18 cellular contexts compared by ENCODE assay signal in genomic region chr2:28521663-28522062, GRCh38.
"Had no signal": no experiment of that assay in that cellular context is flagged by ENCODE, and none has a peak within 500 bp of the region (broad histone marks: within the 10 kb centered on the region; RNA-seq: fewer than 3 reads in every experiment).

No MANE protein-coding gene starts in this region.

- H3K4me2 ChIP-seq: hepatocyte had no signal

- H2AFZ ChIP-seq: hepatocyte had no signal

- H3K4me3 ChIP-seq: body of pancreas, hepatocyte, lower lobe of right lung, pancreas, right lobe of liver, upper lobe of right lung had no signal

- DNase-seq: activated CD4-positive, alpha-beta memory T cell treated with anti-CD3 and anti-CD28 coated beads, Interleukin-2, amount 10 ng/mL, durations not matched to agents 7 days and 5 days; activated CD4-positive, alpha-beta T cell treated with anti-CD3 and anti-CD28 coated beads for 48 hours; activated CD4-positive, CD25-positive, alpha-beta regulatory T cell; activated CD8-positive, alpha-beta memory T cell treated with anti-CD3 and anti-CD28 coated beads, Interleukin-2, amount 10 ng/mL, durations not matched to agents 7 days and 5 days; activated naive CD4-positive, alpha-beta T cell treated with Interleukin-2 at 50 U/mL for 16 hours; activated naive CD8-positive, alpha-beta T cell treated with anti-CD3 and anti-CD28 coated beads, Interleukin-2, amount 10 ng/mL, durations not matched to agents 7 days and 5 days; body of pancreas; effector memory CD8-positive, alpha-beta T cell; foreskin keratinocyte; lower lobe of right lung; pancreas; right lobe of liver; small intestine; stimulated activated CD4-positive, alpha-beta T cell treated with anti-CD3 and anti-CD28 coated beads, Interleukin-4, amount 100 ng/mL, for 1 hour; T-helper 2 cell; upper lobe of right lung had no signal

- H3K4me1 Mint-ChIP-seq: activated T-helper 17 cell treated with anti-CD3 and anti-CD28 coated beads, Interleukin-2, amount 50 U/mL, for 72 hours had no signal

- ATAC-seq: activated CD8-positive, alpha-beta memory T cell treated with anti-CD3 and anti-CD28 coated beads, Interleukin-2, amount 10 ng/mL, durations not matched to agents 7 days and 5 days; activated T-helper 17 cell treated with anti-CD3 and anti-CD28 coated beads, Interleukin-2, amount 50 U/mL, for 72 hours; body of pancreas; effector memory CD8-positive, alpha-beta T cell; foreskin keratinocyte; lower lobe of right lung; pancreas; right lobe of liver; upper lobe of right lung had no signal

- H3K4me1 ChIP-seq: body of pancreas, foreskin keratinocyte, lower lobe of right lung, pancreas, right lobe of liver, upper lobe of right lung had no signal

- H3K9me3 Mint-ChIP-seq: activated CD4-positive, alpha-beta memory T cell treated with anti-CD3 and anti-CD28 coated beads, Interleukin-2, amount 10 ng/mL, durations not matched to agents 7 days and 5 days; activated naive CD8-positive, alpha-beta T cell treated with anti-CD3 and anti-CD28 coated beads, Interleukin-2, amount 10 ng/mL, durations not matched to agents 7 days and 5 days; activated T-helper 17 cell treated with anti-CD3 and anti-CD28 coated beads, Interleukin-2, amount 50 U/mL, for 72 hours; effector memory CD8-positive, alpha-beta T cell had no signal

- H3K27me3 ChIP-seq: body of pancreas, hepatocyte, pancreas, right lobe of liver had no signal

- H3K27ac ChIP-seq: body of pancreas, foreskin keratinocyte, hepatocyte, lower lobe of right lung, pancreas, right lobe of liver, upper lobe of right lung had no signal

- H3K36me3 Mint-ChIP-seq: activated CD8-positive, alpha-beta memory T cell treated with anti-CD3 and anti-CD28 coated beads, Interleukin-2, amount 10 ng/mL, durations not matched to agents 7 days and 5 days had no signal

- H3K9me3 ChIP-seq: body of pancreas, lower lobe of right lung, pancreas, right lobe of liver, upper lobe of right lung had no signal

- H3K36me3 ChIP-seq: lower lobe of right lung, pancreas, right lobe of liver, upper lobe of right lung had no signal

- H3K27ac Mint-ChIP-seq: activated CD4-positive, alpha-beta memory T cell treated with anti-CD3 and anti-CD28 coated beads, Interleukin-2, amount 10 ng/mL, durations not matched to agents 7 days and 5 days; activated CD8-positive, alpha-beta memory T cell treated with anti-CD3 and anti-CD28 coated beads, Interleukin-2, amount 10 ng/mL, durations not matched to agents 7 days and 5 days; activated naive CD8-positive, alpha-beta T cell treated with anti-CD3 and anti-CD28 coated beads, Interleukin-2, amount 10 ng/mL, durations not matched to agents 7 days and 5 days; activated T-helper 17 cell treated with anti-CD3 and anti-CD28 coated beads, Interleukin-2, amount 50 U/mL, for 72 hours; effector memory CD8-positive, alpha-beta T cell had no signal

- H3K4me3 Mint-ChIP-seq: activated CD4-positive, alpha-beta memory T cell treated with anti-CD3 and anti-CD28 coated beads, Interleukin-2, amount 10 ng/mL, durations not matched to agents 7 days and 5 days; activated CD8-positive, alpha-beta memory T cell treated with anti-CD3 and anti-CD28 coated beads, Interleukin-2, amount 10 ng/mL, durations not matched to agents 7 days and 5 days; activated naive CD8-positive, alpha-beta T cell treated with anti-CD3 and anti-CD28 coated beads, Interleukin-2, amount 10 ng/mL, durations not matched to agents 7 days and 5 days; activated T-helper 17 cell treated with anti-CD3 and anti-CD28 coated beads, Interleukin-2, amount 50 U/mL, for 72 hours; effector memory CD8-positive, alpha-beta T cell had no signal
